ENCODE assay signal across 1 cellular context in genomic region chr3:111802700-111803099, GRCh38.
A peak's percentile ranks its signal among the peaks of the same experiment; 100 is the strongest.
TF ChIP-seq lines count a peak whose summit lies in the region.

No MANE protein-coding gene starts in this region.

TF ChIP-seq in A549, 52 proteins besides CTCF, POLR2A, EP300 and RAD21 (continued from another document):
- TF ChIP-seq HOXB5 (CRISPR knock-in tag; IDR thresholded peaks at IDR 0.05) (peak; percentile 98), RFX5 (IDR thresholded peaks at IDR 0.05) (0 out of 2 replicates have a peak, but pooled peaks have one; percentile 52), SREBF2 (IDR thresholded peaks at IDR 0.05) (no peak), EHF (CRISPR knock-in tag; IDR thresholded peaks at IDR 0.05) (no peak), CEBPB (IDR thresholded peaks at IDR 0.05) (no peak), KDM5A (IDR thresholded peaks at IDR 0.05) (no peak), FOSL2 (IDR thresholded peaks at IDR 0.05) (no peak), FOSL2 (CRISPR knock-in tag; IDR thresholded peaks at IDR 0.05) (no peak), HEYL (CRISPR knock-in tag; IDR thresholded peaks at IDR 0.05) (no peak), CBX8 (IDR thresholded peaks at IDR 0.05) (no peak)
TF ChIP-seq in A549: peak in this region for 3.
